Comparison of ENCODE assay signal across 7 cellular contexts in the genomic region with DNA sequence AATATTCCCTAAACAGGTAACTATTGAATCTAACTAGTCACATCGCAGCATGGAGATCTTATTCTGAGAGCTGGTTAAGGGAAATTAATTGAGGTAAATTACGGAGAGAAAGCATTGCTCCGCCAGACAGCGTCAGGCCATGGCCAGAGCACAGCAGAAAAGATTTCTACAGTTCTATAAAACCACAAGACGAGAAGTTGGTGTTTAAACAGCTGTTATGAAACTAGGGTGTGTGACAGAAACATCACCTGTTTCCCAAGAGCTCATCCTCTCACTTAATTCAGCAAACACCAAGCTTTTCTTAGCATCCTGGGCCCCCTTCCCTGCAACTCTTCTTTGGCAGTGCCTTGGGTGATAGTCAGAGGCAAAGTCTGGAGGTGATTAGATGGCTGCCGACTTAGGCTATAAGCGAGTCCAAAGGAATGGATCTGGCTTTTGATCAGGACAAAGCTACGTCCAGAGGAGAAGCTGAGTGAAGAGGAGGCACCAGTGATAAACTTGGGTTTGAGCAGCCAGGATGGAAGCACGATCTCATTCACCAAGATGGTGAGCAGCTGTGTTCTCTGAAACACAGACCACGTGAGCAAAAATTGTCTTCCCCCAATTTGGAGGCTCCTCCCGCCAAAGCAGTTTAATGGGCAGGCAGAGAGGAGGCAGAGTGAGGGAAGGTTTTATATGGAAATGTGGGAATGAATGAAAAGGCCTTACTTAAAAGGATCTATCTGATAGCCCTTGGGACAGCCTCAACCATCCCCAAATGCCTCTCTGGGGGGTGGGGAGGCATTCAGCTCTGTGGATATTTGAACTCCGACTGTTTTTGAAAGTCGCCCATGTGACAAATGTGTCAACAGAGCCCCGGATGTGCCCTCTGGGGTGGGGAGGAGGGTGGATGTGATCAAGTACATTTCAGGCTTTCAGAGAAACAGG.
DNase-seq lines count a peak whose midpoint lies in the region; ATAC-seq and FAIRE-seq lines count a peak whose summit lies in the region.

No MANE protein-coding gene starts in this region.

- H3K36me3 Mint-ChIP-seq in central memory CD8-positive, alpha-beta T cell (ENCODE audit: insufficient read depth): peaks cover 21% of the 10 kb centered on the region

- DNase-seq in GM19239 (ENCODE audit: insufficient read length, low spot score) (no peak), T-helper 1 cell (peak; percentile 57 to 93 (median 72)), pons (ENCODE audit: low spot score) (peak; percentile 49), HUDEP-2 (lab: John Stamatoyannopoulos, UW; ENCODE audit: unreplicated experiment in 76 of 76) (no peak), NCI-H526 (lab: John Stamatoyannopoulos, UW) (no peak)
- DNase-seq in central memory CD8-positive, alpha-beta T cell (ENCODE audit: low spot score in 2 of 2): peak; percentile 59 to 79

- H3K27me3 Mint-ChIP-seq in central memory CD8-positive, alpha-beta T cell: no peaks in the 10 kb centered on the region

- FAIRE-seq in GM19239 (lab: Jason Lieb, UNC): peak; percentile 94

- H3K27ac Mint-ChIP-seq in central memory CD8-positive, alpha-beta T cell (ENCODE audit: low read depth): no peak overlapping the region

- H3K4me1 Mint-ChIP-seq in central memory CD8-positive, alpha-beta T cell: peaks cover 10% of the 10 kb centered on the region

- peak; percentile 45 for ATAC-seq in HG03097 (IDR thresholded peaks at IDR 0.05; ENCODE audit: low FRiP score, unreplicated experiment)
- peak; percentile 56 for ATAC-seq in central memory CD8-positive, alpha-beta T cell (replicated peaks; ENCODE audit: extremely low read depth, poor library complexity, severe bottlenecking)

- no peaks in the 10 kb centered on the region for H3K9me3 Mint-ChIP-seq in central memory CD8-positive, alpha-beta T cell

- H3K4me3 Mint-ChIP-seq in central memory CD8-positive, alpha-beta T cell: no peak overlapping the region

Comparison
In these comparisons a context has a peak if more than half of its experiments do, and no peak if none do; other contexts are left out.
1. DNase-seq: peak in T-helper 1 cell (5 of 5), central memory CD8-positive, alpha-beta T cell (2 of 2) and pons (single experiment); none in GM19239 (single experiment), HUDEP-2 (0 of 76) and NCI-H526 (0 of 2).